Comparison of ENCODE assay signal across 9 cellular contexts in the genomic region with DNA sequence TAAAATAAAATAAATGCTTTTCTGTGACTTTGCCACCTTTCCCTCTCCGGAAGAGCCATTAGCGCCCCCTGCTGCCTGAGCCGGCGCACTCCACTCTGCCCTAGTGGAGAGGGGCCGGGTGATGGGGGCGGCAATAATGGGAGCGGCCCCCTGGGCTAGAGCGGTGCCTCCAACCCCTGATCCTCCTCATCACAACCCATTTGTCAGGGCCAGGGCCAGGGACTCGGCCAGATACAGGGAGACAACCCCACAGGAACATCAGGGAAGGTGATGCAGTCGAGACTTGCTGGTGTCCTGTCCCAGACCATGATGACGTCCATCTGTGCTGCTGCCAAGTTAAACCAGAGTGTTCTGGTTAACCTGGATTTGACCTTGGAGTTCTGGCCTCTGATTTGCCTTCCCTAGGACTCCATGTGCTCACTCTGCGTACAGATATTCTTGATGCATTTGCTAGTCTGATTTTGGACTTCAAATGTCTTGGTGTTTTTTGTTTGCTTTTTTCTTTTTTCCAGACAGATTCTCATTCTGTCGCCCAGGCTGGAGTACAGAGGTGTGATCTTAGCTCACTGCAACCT.
A peak's percentile ranks its signal among the peaks of the same experiment; 100 is the strongest.
DNase-seq lines count a peak whose midpoint lies in the region; ATAC-seq and TF ChIP-seq lines count a peak whose summit lies in the region.
"Had no signal": no experiment of that assay in that cellular context is flagged by ENCODE, and none has a peak within 500 bp of the region (broad histone marks: within the 10 kb centered on the region; RNA-seq: fewer than 3 reads in every experiment).

No MANE protein-coding gene starts in this region.

- peak overlapping the region; percentile 50 for H2AFZ ChIP-seq in parathyroid adenoma

- no peak overlapping the region for H3K4me2 ChIP-seq in parathyroid adenoma (ENCODE audit: low read length)

- H3K36me3 ChIP-seq in parathyroid adenoma (ENCODE audit: control insufficient read depth, insufficient read depth, low read length), result no peaks in the 10 kb centered on the region
- H3K36me3 ChIP-seq: SJSA1 had no signal

- no peaks in the 10 kb centered on the region for H3K9me3 ChIP-seq in parathyroid adenoma (ENCODE audit: control insufficient read depth, low read length)

- in situ Hi-C loops in KBM-7 (cut with MboI; ENCODE audit: low pct_unique_long_range_greater_than_20kb, low sequenced_read_pairs), result no loop called here

- ATAC-seq in GM18498 (IDR thresholded peaks at IDR 0.05; ENCODE audit: unreplicated experiment) (no peak), GM18502 (IDR thresholded peaks at IDR 0.05; ENCODE audit: poor library complexity, unreplicated experiment) (no peak)

- DNase-seq in DMS53 treated with DMSO at 0.1 percent for 48 hours (lab: John Stamatoyannopoulos, UW; ENCODE audit: unreplicated experiment), result peak; percentile 51
- DNase-seq in KBM-7, result peak; percentile 81
- DNase-seq in activated CD4-positive, alpha-beta T cell treated with anti-CD3 and anti-CD28 coated beads, Interleukin-2, amount 50 U/mL, for 48 hours, result peak; percentile 18 to 35
- DNase-seq in fibroblast of pulmonary artery (ENCODE audit: low read depth), result peak; percentile 73
- no peak for DNase-seq in NCI-H510A (lab: John Stamatoyannopoulos, UW)

- no peaks in the 10 kb centered on the region for H3K27me3 ChIP-seq in parathyroid adenoma (ENCODE audit: control insufficient read depth, insufficient read depth, low read length)
- H3K27me3 ChIP-seq: SJSA1 had no signal

- no peak overlapping the region for H3K4me3 ChIP-seq in fibroblast of pulmonary artery (replicated peaks; ENCODE audit: low read depth, low read length)
- no peak overlapping the region for H3K4me3 ChIP-seq in parathyroid adenoma (ENCODE audit: low read depth, low read length)
- H3K4me3 ChIP-seq: SJSA1 had no signal

- no peaks in the 10 kb centered on the region for H3K79me2 ChIP-seq in parathyroid adenoma

- no peaks in the 10 kb centered on the region for H3K4me1 ChIP-seq in parathyroid adenoma
- H3K4me1 ChIP-seq: SJSA1 had no signal

- no peak overlapping the region for H3K9ac ChIP-seq in parathyroid adenoma

- no peak overlapping the region for H3K27ac ChIP-seq in parathyroid adenoma
- H3K27ac ChIP-seq: SJSA1 had no signal

- TF ChIP-seq CTCF in fibroblast of pulmonary artery (IDR thresholded peaks at IDR 0.05; ENCODE audit: low read length, missing control alignments), result peak; percentile 51
- peak; percentile 15 for TF ChIP-seq CTCF in parathyroid adenoma (IDR thresholded peaks at IDR 0.05)
